In genomic region chr5:155040984-155041383, GRCh38 we compare ENCODE assay signal across 23 cellular contexts.
"Had no signal": no experiment of that assay in that cellular context is flagged by ENCODE, and none has a peak within 500 bp of the region (broad histone marks: within the 10 kb centered on the region; RNA-seq: fewer than 3 reads in every experiment).

No MANE protein-coding gene starts in this region.

- H3K9me3 ChIP-seq: MG63 had no signal

- ATAC-seq: activated T-helper 17 cell treated with anti-CD3 and anti-CD28 coated beads, Interleukin-2, amount 50 U/mL, for 72 hours; T-cell had no signal

- H3K36me3 ChIP-seq: MG63 had no signal

- FAIRE-seq: astrocyte had no signal

- H3K27ac ChIP-seq: VCaP had no signal

- H3K4me3 ChIP-seq: MG63 had no signal

- DNase-seq: activated CD4-positive, alpha-beta memory T cell treated with anti-CD3 and anti-CD28 coated beads for 36 hours; activated CD4-positive, alpha-beta T cell treated with anti-CD3 and anti-CD28 coated beads, Interleukin-2, amount 10 ng/mL, durations not matched to agents 7 days and 5 days; activated CD4-positive, CD25-positive, alpha-beta regulatory T cell; activated CD8-positive, alpha-beta memory T cell treated with anti-CD3 and anti-CD28 coated beads for 24 hours; activated gamma-delta T cell; activated naive CD4-positive, alpha-beta T cell treated with anti-CD3 and anti-CD28 coated beads for 36 hours; activated T-cell treated with anti-CD3 and anti-CD28 coated beads, Interleukin-2, amount 50 U/mL, for 48 hours; amygdala; MG63; MV-4-11; NCI-H1092 treated with DMSO at 0.1 percent for 48 hours; NCI-H1417 treated with DMSO at 0.1 percent for 48 hours; NCI-H1694; NCI-H2029; NCI-H345; NCI-H510A; NCI-H526 treated with DMSO at 0.1 percent for 48 hours; SIG-M5; T-cell; T-helper 2 cell had no signal
